ENCODE assay signal across 17 cellular contexts in genomic region chr10:86443069-86443468, GRCh38.
A peak's percentile ranks its signal among the peaks of the same experiment; 100 is the strongest.
DNase-seq lines count a peak whose midpoint lies in the region; ATAC-seq, FAIRE-seq and TF ChIP-seq lines count a peak whose summit lies in the region.
"Had no signal": no experiment of that assay in that cellular context is flagged by ENCODE, and none has a peak within 500 bp of the region (broad histone marks: within the 10 kb centered on the region; RNA-seq: fewer than 3 reads in every experiment).

No MANE protein-coding gene starts in this region.

- no peak overlapping the region for H3K4me3 Mint-ChIP-seq in chondrocyte (ENCODE audit: unreplicated experiment)
- H3K4me3 Mint-ChIP-seq: T-cell had no signal

- H3K27me3 Mint-ChIP-seq in chondrocyte (ENCODE audit: low read depth), result no peaks in the 10 kb centered on the region
- H3K27me3 Mint-ChIP-seq: T-cell had no signal

- H2AFZ ChIP-seq in ACC112 (ENCODE audit: low read length, unreplicated experiment), result no peak overlapping the region

- H3K4me1 ChIP-seq in ACC112 (ENCODE audit: control insufficient read depth, insufficient read depth, low read length, unreplicated experiment), result peaks cover 43% of the 10 kb centered on the region

- H3K36me3 Mint-ChIP-seq in chondrocyte (ENCODE audit: low read depth), result peaks cover 40% of the 10 kb centered on the region

- no peak for TF ChIP-seq CTCF in chondrocyte (IDR thresholded peaks at IDR 0.05)

- no peak overlapping the region for H3K4me3 ChIP-seq in ACC112 (ENCODE audit: low read depth, low read length)
- H3K4me3 ChIP-seq: gastrocnemius medialis, left lung had no signal

- H3K27ac ChIP-seq in ACC112 (ENCODE audit: low read depth, low read length), result peak overlapping the region; percentile 13; the same call in 1 of the 2 replicates
- H3K27ac ChIP-seq: gastrocnemius medialis, left lung had no signal

- no peak for TF ChIP-seq POLR2A in H54 (IDR thresholded peaks at IDR 0.05; ENCODE audit: low read depth, low read length)

- DNase-seq in H54 (ENCODE audit: insufficient read length, low spot score), result no peak
- no peak for DNase-seq in chondrocyte (ENCODE audit: low spot score)
- peak; percentile 88 for DNase-seq in iris pigment epithelial cell (ENCODE audit: low read depth)
- DNase-seq in activated effector memory CD4-positive, alpha-beta T cell treated with anti-CD3 and anti-CD28 coated beads, Interleukin-2, amount 50 U/mL, for 16 hours, result no peak
- DNase-seq in RPMI8226, result no peak
- no peak for DNase-seq in amniotic stem cell (lab: John Stamatoyannopoulos, UW)
- DNase-seq: activated CD4-positive, alpha-beta T cell treated with anti-CD3 and anti-CD28 coated beads, Interleukin-2, amount 50 U/mL, for 1 hour; activated CD8-positive, alpha-beta memory T cell treated with anti-CD3 and anti-CD28 coated beads, Interleukin-2, amount 50 U/mL, for 48 hours; gastrocnemius medialis; left lung; NCI-H1417; NCI-H526 treated with DMSO at 0.1 percent for 48 hours; stimulated activated CD4-positive, alpha-beta T cell treated with anti-CD3 and anti-CD28 coated beads, Interleukin-15, amount 100 ng/mL, for 24 hours; T-cell had no signal

- FAIRE-seq in H54 (lab: Jason Lieb, UNC), result peak; percentile 48
- FAIRE-seq: endometrium had no signal

- no peaks in the 10 kb centered on the region for H3K9me3 Mint-ChIP-seq in chondrocyte (ENCODE audit: low read depth)
- H3K9me3 Mint-ChIP-seq: T-cell had no signal

- no peak for ATAC-seq in HG02588 (IDR thresholded peaks at IDR 0.05; ENCODE audit: unreplicated experiment)
- ATAC-seq: gastrocnemius medialis, left lung, T-cell had no signal

- H3K27me3 ChIP-seq in ACC112 (ENCODE audit: insufficient read depth, low read length), result no peaks in the 10 kb centered on the region
- H3K27me3 ChIP-seq: gastrocnemius medialis, left lung had no signal

- peaks cover 6% of the 10 kb centered on the region for H3K79me2 ChIP-seq in ACC112 (ENCODE audit: control insufficient read depth, insufficient read depth, low read length, unreplicated experiment)

- H3K27ac Mint-ChIP-seq in chondrocyte (ENCODE audit: unreplicated experiment), result peak overlapping the region; percentile 76
- H3K27ac Mint-ChIP-seq: T-cell had no signal

- H3K36me3 ChIP-seq in ACC112 (ENCODE audit: insufficient read depth, low read length), result peaks cover 16% of the 10 kb centered on the region

- H3K4me1 Mint-ChIP-seq in chondrocyte (ENCODE audit: low read depth), result peaks cover 78% of the 10 kb centered on the region
